Comparison of ENCODE assay signal across 20 cellular contexts in the genomic region with DNA sequence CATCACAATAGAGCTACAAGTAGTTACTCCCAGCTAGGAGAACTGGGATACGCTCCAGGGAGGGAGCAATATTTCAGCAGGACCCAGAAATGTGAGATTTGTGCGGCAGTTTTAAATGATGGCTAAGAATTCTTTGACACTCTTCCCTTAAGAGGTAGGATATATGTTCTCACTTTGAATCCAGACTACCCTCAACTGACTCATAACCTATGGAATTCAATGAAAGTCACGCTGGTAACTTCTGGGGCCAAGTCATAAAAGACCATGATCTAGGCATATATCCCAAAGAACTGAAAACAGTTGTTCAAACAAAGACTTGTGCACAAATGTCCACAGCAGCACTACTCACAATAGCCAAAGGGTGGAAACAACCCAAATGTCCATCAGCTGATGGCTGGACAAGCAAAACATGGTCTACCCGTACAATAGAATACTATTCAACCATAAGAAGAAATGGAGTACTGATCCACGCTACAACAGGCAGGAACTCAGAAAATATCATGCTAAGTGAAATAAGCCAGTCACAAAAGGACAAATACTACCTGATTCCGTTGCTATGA. TPM values are rescaled to one million over a fixed set of nuclear protein-coding genes. Genes with fewer than 3 reads are reported as not detected.
DNase-seq lines count a peak whose midpoint lies in the region; ATAC-seq, FAIRE-seq and TF ChIP-seq lines count a peak whose summit lies in the region.
"Had no signal": no experiment of that assay in that cellular context is flagged by ENCODE, and none has a peak within 500 bp of the region (broad histone marks: within the 10 kb centered on the region; RNA-seq: fewer than 3 reads in every experiment).

No MANE protein-coding gene starts in this region.

- TF ChIP-seq CTCF in IMR-90 (conservative IDR thresholded peaks at IDR 0.05; ENCODE audit: low read depth, low read length) (no peak), bronchial epithelial cell (IDR thresholded peaks at IDR 0.05; ENCODE audit: insufficient read depth, low read length, severe bottlenecking) (no peak)

- no CpG with 5 or more reads among the region's 6 CpGs for WGBS in IMR-90 (ENCODE audit: extremely low coverage in 2 of 2, insufficient read length in 1 of 2), 2 experiments

- H3K56ac ChIP-seq in IMR-90 (ENCODE audit: extremely low read depth, insufficient read depth, low read length): no peak overlapping the region

- H3K14ac ChIP-seq in IMR-90 (replicated peaks; ENCODE audit: low read depth, low read length): no peak overlapping the region

- H3K4ac ChIP-seq in IMR-90 (ENCODE audit: low read depth, low read length): no peak overlapping the region

- H2AK9ac ChIP-seq in IMR-90 (replicated peaks; ENCODE audit: low read depth, low read length, poor library complexity): no peak overlapping the region

- no peak overlapping the region for H3K27ac ChIP-seq in IMR-90 (ENCODE audit: insufficient read depth, low read length)
- H3K27ac ChIP-seq: lower lobe of right lung, upper lobe of right lung had no signal

- in situ Hi-C loops in IMR-90 (cut with MboI; ENCODE audit: low sequenced_read_pairs): no loop called here

- H3K23ac ChIP-seq in IMR-90 (ENCODE audit: low read depth, low read length): no peak overlapping the region

- H3K9me3 ChIP-seq in IMR-90 (ENCODE audit: control insufficient read depth, insufficient read depth, low read length): no peaks in the 10 kb centered on the region
- H3K9me3 ChIP-seq: lower lobe of right lung, upper lobe of right lung had no signal

- dilution Hi-C loops in IMR-90 (cut with HindIII; ENCODE audit: low sequenced_read_pairs, unreplicated experiment): no loop called here

- DNase-seq in A172 (ENCODE audit: low spot score) (peak; percentile 51), IMR-90 (peak; percentile 45), bronchial epithelial cell (ENCODE audit: low read depth) (peak; percentile 45), iris pigment epithelial cell (ENCODE audit: low read depth) (peak; percentile 41), MV-4-11 (lab: John Stamatoyannopoulos, UW) (no peak), LoVo (ENCODE audit: low spot score) (no peak), AG08396 (ENCODE audit: low spot score) (no peak)
- DNase-seq in stimulated activated naive CD4-positive, alpha-beta T cell treated with Interleukin-2 at 50 U/mL for 16 hours (lab: John Stamatoyannopoulos, UW): no peak
- DNase-seq: activated naive CD8-positive, alpha-beta T cell treated with anti-CD3 and anti-CD28 coated beads for 36 hours; central memory CD4-positive, alpha-beta T cell; lower lobe of right lung; naive B cell; NCI-H226; Right ventricle myocardium superior; stimulated activated CD4-positive, alpha-beta T cell treated with anti-CD3 and anti-CD28 coated beads, Interleukin-12 subunit alpha, Interleukin-12 subunit beta, amount 100 ng/mL, for 4 hours; stimulated activated naive B cell treated with anti-CD40 and anti-IgM and Interleukin-4, amounts not matched to agents 10 μg/mL and 1 μg/mL and 100 μg/mL, for 72 hours; T-helper 17 cell; upper lobe of right lung had no signal

- POLR2A ChIA-PET in IMR-90 (lab: Charles Lee; ENCODE audit: unreplicated experiment): no interaction called here

- CTCF ChIA-PET in IMR-90 (lab: Yijun Ruan, JAX): no interaction called here

- H3K9me1 ChIP-seq in IMR-90 (ENCODE audit: insufficient read depth, low read length): no peaks in the 10 kb centered on the region

- H3K36me3 ChIP-seq in IMR-90 (ENCODE audit: control insufficient read depth, insufficient read depth, low read length) (no peaks in the 10 kb centered on the region), bronchial epithelial cell (ENCODE audit: control insufficient read depth, insufficient read depth, low read length) (no peaks in the 10 kb centered on the region)
- H3K36me3 ChIP-seq: lower lobe of right lung, upper lobe of right lung had no signal

- H3K27me3 ChIP-seq in IMR-90 (ENCODE audit: control insufficient read depth, insufficient read depth, low read length): no peaks in the 10 kb centered on the region
- no peaks in the 10 kb centered on the region for H3K27me3 ChIP-seq in bronchial epithelial cell (ENCODE audit: control insufficient read depth, insufficient read depth, low read length)
- H3K27me3 ChIP-seq: upper lobe of right lung had no signal

- TF ChIP-seq POLR2A in IMR-90 (IDR thresholded peaks at IDR 0.05; ENCODE audit: low read depth, low read length): no peak

- H4K5ac ChIP-seq in IMR-90 (ENCODE audit: low read depth, low read length): no peak overlapping the region

- no peak overlapping the region for H2AK5ac ChIP-seq in IMR-90 (ENCODE audit: low read depth, low read length)

- H3K79me1 ChIP-seq in IMR-90 (ENCODE audit: low read depth in 1 of 2, low read length in 2 of 2): peaks cover 0 to 16% of the 10 kb centered on the region in 2 experiments; a peak in 2 of 4 replicates

- H3K4me3 ChIP-seq in IMR-90 (ENCODE audit: insufficient read depth, low read depth, low read length) (no peak overlapping the region), bronchial epithelial cell (ENCODE audit: low read depth, low read length) (no peak overlapping the region)
- H3K4me3 ChIP-seq: lower lobe of right lung, upper lobe of right lung had no signal

- H4K20me1 ChIP-seq in IMR-90 (ENCODE audit: insufficient read depth, low read length): peaks cover 6% of the 10 kb centered on the region; the same call in 1 of the 2 replicates

- no peak overlapping the region for H2BK120ac ChIP-seq in IMR-90 (ENCODE audit: low read depth, low read length)

- no peak overlapping the region for H3K4me2 ChIP-seq in IMR-90 (ENCODE audit: low read depth, low read length)

- no peak overlapping the region for H2BK15ac ChIP-seq in IMR-90 (ENCODE audit: low read depth, low read length)

- ATAC-seq in IMR-90 (ENCODE audit: low read depth): no peak; the same call in 1 of the 2 replicates
- ATAC-seq: lower lobe of right lung; stimulated activated naive B cell treated with anti-CD40 and anti-IgM and Interleukin-4, amounts not matched to agents 10 μg/mL and 1 μg/mL and 100 μg/mL, for 72 hours; T-helper 17 cell; upper lobe of right lung had no signal

- no peaks in the 10 kb centered on the region for H3K4me1 ChIP-seq in IMR-90 (ENCODE audit: control insufficient read depth, insufficient read depth, low read length)
- H3K4me1 ChIP-seq: lower lobe of right lung, upper lobe of right lung had no signal

- TF ChIP-seq RAD21 in IMR-90 (IDR thresholded peaks at IDR 0.05; ENCODE audit: low read length): no peak

- H2BK5ac ChIP-seq in IMR-90 (ENCODE audit: low read depth, low read length, poor library complexity, severe bottlenecking): no peak overlapping the region

- H3K9ac ChIP-seq in IMR-90 (ENCODE audit: low read depth, low read length): no peak overlapping the region

- no peak overlapping the region for H3K18ac ChIP-seq in IMR-90 (ENCODE audit: low read depth, low read length)

- intact Hi-C loops in IMR-90 (cut with micrococcal nuclease): no loop called here

- no peak for FAIRE-seq in bronchial epithelial cell (lab: Jason Lieb, UNC)
- FAIRE-seq: A204.1, H54 had no signal

- no peak overlapping the region for H4K8ac ChIP-seq in IMR-90 (ENCODE audit: low read depth in 2 of 2, low read length in 2 of 2)

- BruUV-seq in IMR-90 (replicated peaks; lab: Mats Ljungman, UMichigan): no TSS peak

- H2BK20ac ChIP-seq in IMR-90 (ENCODE audit: low read depth, low read length): no peak overlapping the region

- no peak overlapping the region for H2AFZ ChIP-seq in IMR-90 (replicated peaks; ENCODE audit: low read length, poor library complexity)

- H4K91ac ChIP-seq in IMR-90 (ENCODE audit: insufficient read depth, low read depth, low read length): no peak overlapping the region

TF ChIP-seq in IMR-90, 13 proteins besides CTCF, POLR2A, EP300 and RAD21:
- no peak for TF ChIP-seq NFE2L2 (IDR thresholded peaks at IDR 0.05; ENCODE audit: low read depth, low read length)

RNA-seq across cellular contexts. Expression of a gene that starts 10.5 kb away (rescaled TPM):
- 77.7 and 99.7 TPM in 2 replicates for total RNA-seq in A172 (2014; rRNA removed; shearing (Covaris generic))
- total RNA-seq in IMR-90 (2012; rRNA removed) (17.4 and 20.6 TPM in 2 replicates), bronchial epithelial cell (7.7 and 10.8 TPM in 2 replicates)
- polyA plus RNA-seq in IMR-90 (2012; rRNA removed): 41.4 and 43.0 TPM in 2 replicates
- polyA plus RNA-seq in IMR-90 (2012; cell fraction: cytosol; rRNA removed): 49.7 and 67.4 TPM in 2 replicates
- 29.8 and 32.3 TPM in 2 replicates for polyA plus RNA-seq in IMR-90 (2012; cell fraction: nucleus; rRNA removed; ENCODE audit: low replicate concordance)

Comparison
In these comparisons a context has a peak if more than half of its experiments do, and no peak if none do; other contexts are left out.
1. DNase-seq: peak in A172 (single experiment), IMR-90 (single experiment), bronchial epithelial cell (single experiment) and iris pigment epithelial cell (single experiment); none in MV-4-11 (single experiment), stimulated activated naive CD4-positive, alpha-beta T cell treated with Interleukin-2 at 50 U/mL for 16 hours (single experiment), LoVo (single experiment) and AG08396 (single experiment).